ENCODE assay signal across 21 cellular contexts in the genomic region with DNA sequence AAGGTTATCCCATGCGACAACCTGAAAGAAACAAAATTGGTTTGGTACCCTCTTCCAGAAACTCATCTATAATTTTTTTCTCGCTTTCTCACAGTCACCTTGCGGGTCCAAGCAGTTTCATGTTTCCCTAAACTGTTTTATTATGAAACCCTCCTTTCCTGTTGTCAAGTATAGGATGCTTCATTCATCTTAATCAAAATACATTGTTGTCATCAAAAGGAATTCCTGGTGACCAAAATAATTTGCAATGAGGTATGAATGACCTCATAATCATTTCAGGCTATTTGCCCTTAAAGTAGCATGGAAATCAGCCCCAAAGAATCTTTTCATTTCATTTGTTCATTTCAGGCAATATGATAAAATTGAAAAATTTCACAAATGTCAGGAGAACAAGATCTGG.
DNase-seq lines count a peak whose midpoint lies in the region; ATAC-seq, FAIRE-seq and TF ChIP-seq lines count a peak whose summit lies in the region.
"Had no signal": no experiment of that assay in that cellular context is flagged by ENCODE, and none has a peak within 500 bp of the region (broad histone marks: within the 10 kb centered on the region; RNA-seq: fewer than 3 reads in every experiment).

No MANE protein-coding gene starts in this region.

- DNase-seq in AG10803 (ENCODE audit: low read depth): peak; percentile 4
- DNase-seq in EL: peak; percentile 8
- DNase-seq in M059J (ENCODE audit: low read depth): peak; percentile 22
- peak; percentile 20 for DNase-seq in fibroblast of mammary gland (ENCODE audit: low read depth)
- DNase-seq in small intestine: no peak
- no peak for DNase-seq in Calu3
- DNase-seq in body of pancreas: no peak
- DNase-seq: 8988T; ACHN; C1 segment of cervical spinal cord; CD4-positive, alpha-beta memory T cell; COR-L47; DMS153; DND-41; GF-D8; GOT3 had no signal

- H3K36me3 ChIP-seq in small intestine (ENCODE audit: control insufficient read depth in 2 of 2, insufficient read depth in 2 of 2, low read length in 2 of 2) (no peaks in the 10 kb centered on the region), body of pancreas (replicated peaks in 1 of 2; ENCODE audit: insufficient read depth in 1 of 2, low read depth in 2 of 2) (no peaks in the 10 kb centered on the region)
- H3K36me3 ChIP-seq: HAP-1 had no signal

- H3K27ac Mint-ChIP-seq in Calu3 (ENCODE audit: unreplicated experiment): no peak overlapping the region
- H3K27ac Mint-ChIP-seq: CD4-positive, alpha-beta memory T cell had no signal

- H3K4me1 Mint-ChIP-seq in Calu3 (ENCODE audit: low read depth, unreplicated experiment): no peaks in the 10 kb centered on the region
- H3K4me1 Mint-ChIP-seq: CD4-positive, alpha-beta memory T cell had no signal

- H3K36me3 Mint-ChIP-seq in Calu3 (ENCODE audit: insufficient read depth, unreplicated experiment): no peaks in the 10 kb centered on the region
- H3K36me3 Mint-ChIP-seq: CD4-positive, alpha-beta memory T cell had no signal

- 94 to 99% (median 94%) methylated on average over 3 of the region's 3 CpGs for WGBS in small intestine, 3 donors
- WGBS in body of pancreas, 2 donors: 97% methylated on average over 3 of the region's 3 CpGs

- H3K27me3 ChIP-seq in small intestine (ENCODE audit: control insufficient read depth in 2 of 2, insufficient read depth in 2 of 2, low read length in 2 of 2) (no peaks in the 10 kb centered on the region), body of pancreas (no peaks in the 10 kb centered on the region)

- H3K4me1 ChIP-seq in small intestine (ENCODE audit: control insufficient read depth in 2 of 2, insufficient read depth in 1 of 2, low read depth in 1 of 2, low read length in 1 of 2): no peaks in the 10 kb centered on the region
- H3K4me1 ChIP-seq in body of pancreas: peaks cover 28% of the 10 kb centered on the region
- H3K4me1 ChIP-seq: A549, HAP-1 had no signal

- no peak for TF ChIP-seq POLR2A in body of pancreas (IDR thresholded peaks at IDR 0.05)

- no peaks in the 10 kb centered on the region for H3K9me3 Mint-ChIP-seq in Calu3 (ENCODE audit: low read depth, unreplicated experiment)

- H3K27ac ChIP-seq in small intestine (ENCODE audit: low read depth in 1 of 2, low read length in 1 of 2) (no peak overlapping the region), body of pancreas (no peak overlapping the region)
- H3K27ac ChIP-seq: A549 had no signal

- H3K4me3 ChIP-seq in AG10803 (ENCODE audit: low read length) (no peak overlapping the region), fibroblast of mammary gland (ENCODE audit: control insufficient read depth, low read depth, low read length) (no peak overlapping the region), small intestine (ENCODE audit: low read depth in 1 of 2, low read length in 2 of 2) (no peak overlapping the region), body of pancreas (no peak overlapping the region)
- H3K4me3 ChIP-seq: A549, HAP-1 had no signal

- no peak overlapping the region for H3K4me3 Mint-ChIP-seq in Calu3 (ENCODE audit: low read depth, unreplicated experiment)
- H3K4me3 Mint-ChIP-seq: CD4-positive, alpha-beta memory T cell had no signal

- CTCF ChIA-PET in Calu3 (lab: Charles Lee): no interaction called here

- TF ChIP-seq CTCF in AG10803 (conservative IDR thresholded peaks at IDR 0.05; ENCODE audit: low read length) (no peak), fibroblast of mammary gland (conservative IDR thresholded peaks at IDR 0.05; ENCODE audit: control insufficient read depth, insufficient read depth, low read depth, low read length) (no peak), Calu3 (IDR thresholded peaks at IDR 0.05; ENCODE audit: unreplicated experiment) (no peak), body of pancreas (IDR thresholded peaks at IDR 0.05) (no peak)

- no TSS peak for BruUV-seq in Calu3 (replicated peaks; lab: Mats Ljungman, UMichigan)

- no peak for FAIRE-seq in small intestine (lab: Jason Lieb, UNC)
- FAIRE-seq: A549, GM12891, GM18507 had no signal

- ATAC-seq in HG03460 (IDR thresholded peaks at IDR 0.05; ENCODE audit: unreplicated experiment): no peak
- ATAC-seq in body of pancreas: no peak
- ATAC-seq: A549 had no signal

- intact Hi-C loops in Calu3 (cut with micrococcal nuclease; ENCODE audit: unreplicated experiment): no loop called here
- intact Hi-C loops in body of pancreas (cut with DNase I): no loop called here

- H3K27me3 Mint-ChIP-seq in Calu3 (ENCODE audit: unreplicated experiment): no peaks in the 10 kb centered on the region
- H3K27me3 Mint-ChIP-seq: CD4-positive, alpha-beta memory T cell had no signal

- H3K9me3 ChIP-seq in small intestine (ENCODE audit: control insufficient read depth, low read depth) (no peaks in the 10 kb centered on the region), body of pancreas (no peaks in the 10 kb centered on the region)
- H3K9me3 ChIP-seq: A549, HAP-1 had no signal

Comparison
In these comparisons a context has a peak if more than half of its experiments do, and no peak if none do; other contexts are left out.
1. DNase-seq: peak in AG10803 (single experiment), EL (single experiment), M059J (single experiment) and fibroblast of mammary gland (single experiment); none in small intestine (single experiment), Calu3 (single experiment) and body of pancreas (0 of 4).